ENCODE assay signal across 8 cellular contexts in genomic region chr7:130486114-130486962, GRCh38. TPM values are rescaled to one million over a fixed set of nuclear protein-coding genes. Genes with fewer than 3 reads are reported as not detected.
DNase-seq lines count a peak whose midpoint lies in the region; ATAC-seq, FAIRE-seq and TF ChIP-seq lines count a peak whose summit lies in the region.

No MANE protein-coding gene starts in this region.

- peak; percentile 83 for TF ChIP-seq CTCF in OCI-LY3 (IDR thresholded peaks at IDR 0.05; ENCODE audit: low read depth, low read length)
- TF ChIP-seq CTCF in osteoblast (IDR thresholded peaks at IDR 0.05; ENCODE audit: extremely low read depth, low read depth, low read length), result peak; percentile 8
- TF ChIP-seq CTCF in type B pancreatic cell (conservative IDR thresholded peaks at IDR 0.05), result peak; percentile 82

- peak; percentile 46 for ATAC-seq in HG02610 (IDR thresholded peaks at IDR 0.05; ENCODE audit: unreplicated experiment)
- no peak for ATAC-seq in HG02884 (IDR thresholded peaks at IDR 0.05; ENCODE audit: unreplicated experiment)

- FAIRE-seq in frontal cortex (lab: Jason Lieb, UNC), result no peak

- H3K27ac Mint-ChIP-seq in type B pancreatic cell, result peak overlapping the region; percentile 80

- peaks cover 13% of the 10 kb centered on the region for H3K36me3 Mint-ChIP-seq in type B pancreatic cell

- H3K9me3 Mint-ChIP-seq in type B pancreatic cell, result no peaks in the 10 kb centered on the region

- H2AFZ ChIP-seq in OCI-LY3 (ENCODE audit: low read depth, low read length) (peak overlapping the region; percentile 95), osteoblast (ENCODE audit: low read length) (peak overlapping the region; percentile 37)

- peak overlapping the region; percentile 86 for H3K4me2 ChIP-seq in OCI-LY3 (ENCODE audit: low read length)
- no peak overlapping the region for H3K4me2 ChIP-seq in osteoblast (ENCODE audit: insufficient read depth, low read length)

- no peaks in the 10 kb centered on the region for H3K27me3 Mint-ChIP-seq in type B pancreatic cell

- peak overlapping the region; percentile 82 for H3K4me3 ChIP-seq in OCI-LY3 (ENCODE audit: low read length)
- H3K4me3 ChIP-seq in osteoblast (ENCODE audit: insufficient read depth, low read length), result no peak overlapping the region

- peak; percentile 96 for DNase-seq in COLO668 (lab: John Stamatoyannopoulos, UW; ENCODE audit: unreplicated experiment)
- DNase-seq in activated effector memory CD4-positive, alpha-beta T cell treated with Interleukin-2 at 50 U/mL for 16 hours, result peak; percentile 23
- DNase-seq in frontal cortex (ENCODE audit: low spot score in 2 of 2), result peak; percentile 41 to 52
- peak; percentile 62 for DNase-seq in osteoblast (ENCODE audit: insufficient read length, low spot score, missing footprints)
- no peak for DNase-seq in type B pancreatic cell (ENCODE audit: extremely low spot score, unreplicated experiment)

- H3K27ac ChIP-seq in OCI-LY3 (ENCODE audit: low read length), result no peak overlapping the region
- no peak overlapping the region for H3K27ac ChIP-seq in osteoblast (ENCODE audit: low read depth, low read length)

- H3K4me1 Mint-ChIP-seq in type B pancreatic cell (ENCODE audit: unreplicated experiment), result peaks cover 50% of the 10 kb centered on the region

- peak overlapping the region; percentile 88 for H3K4me3 Mint-ChIP-seq in type B pancreatic cell

- 0 out of 2 replicates have a peak, but pooled peaks cover 4% of the 10 kb centered on the region for H3K27me3 ChIP-seq in OCI-LY3 (ENCODE audit: low read depth, low read length)
- H3K27me3 ChIP-seq in osteoblast (ENCODE audit: insufficient read depth, low read length), result peaks cover 4% of the 10 kb centered on the region

- H3K36me3 ChIP-seq in OCI-LY3 (replicated peaks; ENCODE audit: low read depth, low read length) (no peaks in the 10 kb centered on the region), osteoblast (ENCODE audit: insufficient read depth, low read length) (no peaks in the 10 kb centered on the region)

- peak overlapping the region; percentile 64 for H3K9ac ChIP-seq in OCI-LY3 (ENCODE audit: low read length)

- no peaks in the 10 kb centered on the region for H4K20me1 ChIP-seq in OCI-LY3 (ENCODE audit: insufficient read depth, low read length)
- H4K20me1 ChIP-seq in osteoblast (ENCODE audit: insufficient read depth, low read length), result no peaks in the 10 kb centered on the region

- H3K9me3 ChIP-seq in OCI-LY3 (ENCODE audit: insufficient read depth, low read length) (no peaks in the 10 kb centered on the region), osteoblast (ENCODE audit: low read depth, low read length) (no peaks in the 10 kb centered on the region)

- H3K79me2 ChIP-seq in OCI-LY3 (ENCODE audit: low read length) (peaks cover 23% of the 10 kb centered on the region), osteoblast (ENCODE audit: insufficient read depth, low read length) (no peaks in the 10 kb centered on the region)

- H3K4me1 ChIP-seq in OCI-LY3 (ENCODE audit: low read length) (peaks cover 11% of the 10 kb centered on the region), osteoblast (ENCODE audit: insufficient read depth, low read length) (peaks cover 31% of the 10 kb centered on the region)

RNA-seq across cellular contexts. Expression of gene MEST, which starts 5.5 kb away (rescaled TPM):
- total RNA-seq in frontal cortex (65.6 TPM), osteoblast (330 and 347 TPM in 2 replicates), type B pancreatic cell (ENCODE audit: low replicate concordance) (489 and 572 TPM in 2 replicates)

RNA-seq across cellular contexts. Expression of gene CEP41, which starts 45.5 kb away (rescaled TPM):
- total RNA-seq in frontal cortex, result 11.4 TPM
- 9.1 and 9.8 TPM in 2 replicates for total RNA-seq in osteoblast
- total RNA-seq in type B pancreatic cell (ENCODE audit: low replicate concordance), result 20.1 and 33.0 TPM in 2 replicates

Comparison
In these comparisons a context has a peak if more than half of its experiments do, and no peak if none do; other contexts are left out.
1. CTCF ChIP-seq: peak in every context shown above with its lines; median percentile 83 in OCI-LY3; 82 in type B pancreatic cell; 8 in osteoblast.